ENCODE assay signal across 8 cellular contexts in the genomic region with DNA sequence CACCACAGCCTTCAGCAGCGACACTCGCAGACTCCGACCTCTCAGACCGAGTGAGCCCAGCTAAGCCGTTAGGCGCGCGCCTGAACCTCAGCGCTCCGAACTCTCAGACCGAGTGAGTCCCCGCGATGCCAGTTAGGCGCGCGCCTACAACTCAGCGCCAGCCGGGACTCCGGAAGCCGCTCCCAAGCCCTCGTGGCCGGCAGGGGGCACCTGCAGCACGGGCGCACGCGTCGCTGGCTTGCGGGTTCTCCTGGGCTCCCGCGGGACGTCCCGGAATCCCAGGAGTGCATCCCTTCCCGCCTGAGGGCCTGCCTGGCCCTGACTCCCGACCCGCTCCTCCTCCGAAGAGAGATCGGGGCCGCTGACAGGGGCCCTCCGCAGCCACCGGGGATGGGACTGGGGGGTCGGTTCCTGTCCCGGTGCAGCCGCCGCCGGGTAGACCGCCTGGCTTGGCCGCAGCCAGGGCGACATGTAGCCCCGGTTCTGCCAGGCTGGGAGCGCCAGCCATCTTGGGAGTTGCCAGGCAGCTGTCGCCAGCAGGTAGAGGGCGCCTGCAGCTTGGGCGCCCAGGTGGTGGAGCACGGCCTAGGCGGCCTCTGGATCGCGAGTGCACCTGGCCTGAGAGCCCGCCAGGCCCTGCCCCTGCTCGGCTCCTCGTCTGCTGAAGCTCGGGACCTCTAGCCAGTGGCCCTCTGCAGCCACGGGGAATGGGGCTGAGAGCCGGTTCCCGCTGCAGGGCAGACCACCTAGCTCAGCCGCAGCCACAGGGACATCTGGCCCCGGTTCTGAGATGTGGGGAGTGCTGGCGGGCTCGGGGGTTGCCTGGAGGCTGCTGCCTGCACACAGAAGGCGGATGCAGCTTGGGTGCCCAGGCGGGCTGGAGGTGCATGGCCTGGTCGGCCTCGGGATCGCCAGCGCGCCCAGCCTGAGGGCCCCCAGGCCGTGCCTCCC. TPM values are rescaled to one million over a fixed set of nuclear protein-coding genes. Genes with fewer than 3 reads are reported as not detected.
DNase-seq lines count a peak whose midpoint lies in the region; ATAC-seq, FAIRE-seq and TF ChIP-seq lines count a peak whose summit lies in the region.

ANKRD18A (minus strand) TSS at position 114 of the 951 bp plus-strand sequence. CDS start 311 bp downstream, outside the sequence.

- H3K4me3 ChIP-seq in small intestine (ENCODE audit: low read depth in 1 of 2, low read length in 2 of 2) = peak within 1 kb of the TSS; percentile 32 to 72

- H3K27ac ChIP-seq in caudate nucleus (ENCODE audit: low read depth, low read length) (peak within 1 kb of the TSS; percentile 76), small intestine (ENCODE audit: low read depth in 1 of 2, low read length in 1 of 2) (peak within 1 kb of the TSS; percentile 57 to 79)

- ATAC-seq in HG02623 (IDR thresholded peaks at IDR 0.05; ENCODE audit: unreplicated experiment) = peak; percentile 54

- 1% methylated on average over 64 to 76 of the region's 76 CpGs for WGBS in small intestine, 3 donors

- H3K27me3 ChIP-seq in small intestine (ENCODE audit: control insufficient read depth in 2 of 2, insufficient read depth in 2 of 2, low read length in 2 of 2) = peaks cover 0 to 7% of the 10 kb centered on the region in 2 donors

- peaks cover 0 to 3% of the 10 kb centered on the region in 2 donors for H3K4me1 ChIP-seq in small intestine (ENCODE audit: control insufficient read depth in 2 of 2, insufficient read depth in 1 of 2, low read depth in 1 of 2, low read length in 1 of 2)

- no peaks in the 10 kb centered on the region for H3K36me3 ChIP-seq in small intestine (ENCODE audit: control insufficient read depth in 2 of 2, insufficient read depth in 2 of 2, low read length in 2 of 2)

- DNase-seq in GM10266 (ENCODE audit: extremely low spot score) (peak; percentile 66), NCI-H1694 (lab: John Stamatoyannopoulos, UW) (peak; percentile 87), UCSD-AML1 (lab: John Stamatoyannopoulos, UW; ENCODE audit: unreplicated experiment) (peak; percentile 20), caudate nucleus (lab: John Stamatoyannopoulos, UW) (peak in 49 of 61 donors; percentile 31 to 86 (median 69)), iris pigment epithelial cell (ENCODE audit: low read depth) (peak; percentile 54), small intestine (peak; percentile 91), GM12892 (ENCODE audit: insufficient read length) (no peak)

- peak; percentile 79 for TF ChIP-seq CTCF in GM10266 (IDR thresholded peaks at IDR 0.05; ENCODE audit: control insufficient read depth, insufficient read depth, low read depth, missing control alignments)

- FAIRE-seq in small intestine (lab: Jason Lieb, UNC) = no peak
- no peak for FAIRE-seq in GM12892 (lab: Jason Lieb, UNC)

- TF ChIP-seq POLR2A in GM12892 (IDR thresholded peaks at IDR 0.05; ENCODE audit: low read depth, low read length) = no peak

- H3K9me3 ChIP-seq in small intestine (ENCODE audit: control insufficient read depth, low read depth) = no peaks in the 10 kb centered on the region

RNA-seq across cellular contexts. Expression of gene ANKRD18A, which starts in this region (rescaled TPM):
- polyA plus RNA-seq in small intestine = 1 to 10 TPM in 1 of 3 donors, under 1 TPM in 2; 0.27 to 1.2 (median 0.45) TPM
- not detected for polyA plus RNA-seq in GM12892 (2012; ENCODE audit: missing spikeins)
